17 cellular contexts compared by ENCODE assay signal in genomic region chr5:157284458-157285212, GRCh38. TPM values are rescaled to one million over a fixed set of nuclear protein-coding genes. Genes with fewer than 3 reads are reported as not detected.
DNase-seq lines count a peak whose midpoint lies in the region; ATAC-seq and TF ChIP-seq lines count a peak whose summit lies in the region.
"Had no signal": no experiment of that assay in that cellular context is flagged by ENCODE, and none has a peak within 500 bp of the region (broad histone marks: within the 10 kb centered on the region; RNA-seq: fewer than 3 reads in every experiment).

No MANE protein-coding gene starts in this region.

- peaks cover 0 to 73% (median 30%) of the 10 kb centered on the region in 9 donors for H3K4me1 ChIP-seq in heart right ventricle
- H3K4me1 ChIP-seq: tibial nerve had no signal

- peak overlapping the region; percentile 22 to 82 (median 74) for H3K27ac ChIP-seq in heart right ventricle
- H3K27ac ChIP-seq: tibial nerve had no signal

- no peak overlapping the region for H3K4me3 Mint-ChIP-seq in activated T-cell treated with anti-CD3 and anti-CD28 coated beads, Interleukin-2, amount 50 U/mL, for 72 hours
- H3K4me3 Mint-ChIP-seq in T-cell = peak overlapping the region in 1 of 3 donors; percentile 48
- H3K4me3 Mint-ChIP-seq in stimulated activated effector memory CD8-positive, alpha-beta T cell treated with anti-CD3 and anti-CD28 coated beads, Interleukin-12 subunit alpha, Interleukin-12 subunit beta, amount 100 ng/mL, for 72 hours = no peak overlapping the region
- H3K4me3 Mint-ChIP-seq: activated CD4-positive, alpha-beta memory T cell treated with anti-CD3 and anti-CD28 coated beads for 36 hours; endodermal cell; neural crest cell had no signal

- CTCF ChIA-PET in T-cell (lab: Charles Lee) = interaction anchor here in 1 of 2 donors (1.1 to 1.5 kb wide), 2 partner anchors 17 to 32 kb away, joined by 3 read pairs; no protein-coding TSS in a partner anchor

- H3K36me3 ChIP-seq in heart right ventricle = peaks cover 0 to 43% (median 0%) of the 10 kb centered on the region in 9 donors

- H3K4me3 ChIP-seq in heart right ventricle = no peak overlapping the region
- H3K4me3 ChIP-seq: tibial nerve had no signal

- no peaks in the 10 kb centered on the region for H3K9me3 ChIP-seq in heart right ventricle
- H3K9me3 ChIP-seq: tibial nerve had no signal

- no peak for DNase-seq in activated T-cell treated with anti-CD3 and anti-CD28 coated beads, Interleukin-2, amount 50 U/mL, for 72 hours
- no peak for DNase-seq in activated T-cell treated with anti-CD3 and anti-CD28 coated beads, Interleukin-2, amount 50 U/mL, for 1 hour
- DNase-seq in T-cell (no peak), heart right ventricle (no peak), NCI-H510A (lab: John Stamatoyannopoulos, UW) (no peak)
- DNase-seq in stimulated activated effector memory CD8-positive, alpha-beta T cell treated with anti-CD3 and anti-CD28 coated beads, Interleukin-12 subunit alpha, Interleukin-12 subunit beta, amount 100 ng/mL, for 72 hours (ENCODE audit: low spot score in 2 of 2) = no peak
- DNase-seq in stimulated activated naive CD4-positive, alpha-beta T cell treated with Interleukin-2 at 50 U/mL for 16 hours (lab: John Stamatoyannopoulos, UW) = no peak
- DNase-seq in activated CD4-positive, CD25-positive, alpha-beta regulatory T cell treated with anti-CD3 and anti-CD28 coated beads, Interleukin-2, amount 50 U/mL, for 72 hours = no peak
- DNase-seq: activated CD4-positive, alpha-beta memory T cell treated with anti-CD3 and anti-CD28 coated beads for 36 hours; CD4-positive, alpha-beta memory T cell; endodermal cell; islet precursor cell; NCI-H1694 treated with DMSO at 0.1 percent for 48 hours; NCI-H226; RPMI8226 had no signal

- 71 to 75% methylated on average over 6 of the region's 6 CpGs for WGBS in heart right ventricle, 2 donors

- H3K27me3 ChIP-seq in heart right ventricle = no peaks in the 10 kb centered on the region
- H3K27me3 ChIP-seq: tibial nerve had no signal

- H3K4me1 Mint-ChIP-seq in activated T-cell treated with anti-CD3 and anti-CD28 coated beads, Interleukin-2, amount 50 U/mL, for 72 hours (ENCODE audit: low read depth) = peaks cover 81% of the 10 kb centered on the region
- H3K4me1 Mint-ChIP-seq in T-cell = peaks cover 87 to 89% (median 89%) of the 10 kb centered on the region in 3 donors
- H3K4me1 Mint-ChIP-seq in stimulated activated effector memory CD8-positive, alpha-beta T cell treated with anti-CD3 and anti-CD28 coated beads, Interleukin-12 subunit alpha, Interleukin-12 subunit beta, amount 100 ng/mL, for 72 hours = peaks cover 65% of the 10 kb centered on the region
- H3K4me1 Mint-ChIP-seq: endodermal cell, neural crest cell had no signal

- POLR2A ChIA-PET in T-cell (lab: Charles Lee) = interaction anchor here in 1 of 2 donors (0.6 to 1.1 kb wide), 3 partner anchors 12 to 149 kb away, joined by 3 to 4 read pairs (median 4); no protein-coding TSS in a partner anchor

- H3K27ac Mint-ChIP-seq in activated T-cell treated with anti-CD3 and anti-CD28 coated beads, Interleukin-2, amount 50 U/mL, for 72 hours = peak overlapping the region; percentile 51
- H3K27ac Mint-ChIP-seq in T-cell = peak overlapping the region; percentile 56 to 58
- H3K27ac Mint-ChIP-seq in stimulated activated effector memory CD8-positive, alpha-beta T cell treated with anti-CD3 and anti-CD28 coated beads, Interleukin-12 subunit alpha, Interleukin-12 subunit beta, amount 100 ng/mL, for 72 hours = peak overlapping the region; percentile 12
- H3K27ac Mint-ChIP-seq: endodermal cell had no signal

- ATAC-seq in activated T-cell treated with anti-CD3 and anti-CD28 coated beads, Interleukin-2, amount 50 U/mL, for 72 hours (replicated peaks in 1 of 2) = no peak
- ATAC-seq in T-cell (replicated peaks in 1 of 4) (no peak), heart right ventricle (peak in 3 of 8 donors; percentile 47 to 54 (median 50))
- ATAC-seq in stimulated activated effector memory CD8-positive, alpha-beta T cell treated with anti-CD3 and anti-CD28 coated beads, Interleukin-12 subunit alpha, Interleukin-12 subunit beta, amount 100 ng/mL, for 72 hours = no peak

- peaks cover 3 to 8% of the 10 kb centered on the region in 2 donors for H3K9me3 Mint-ChIP-seq in activated T-cell treated with anti-CD3 and anti-CD28 coated beads, Interleukin-2, amount 50 U/mL, for 72 hours
- H3K9me3 Mint-ChIP-seq in T-cell = peaks cover 0 to 3% (median 0%) of the 10 kb centered on the region in 3 donors
- peaks cover 4% of the 10 kb centered on the region for H3K9me3 Mint-ChIP-seq in stimulated activated effector memory CD8-positive, alpha-beta T cell treated with anti-CD3 and anti-CD28 coated beads, Interleukin-12 subunit alpha, Interleukin-12 subunit beta, amount 100 ng/mL, for 72 hours
- H3K9me3 Mint-ChIP-seq: endodermal cell, neural crest cell had no signal

- TF ChIP-seq CTCF in heart right ventricle (IDR thresholded peaks at IDR 0.05) = no peak

- intact Hi-C loops in heart right ventricle (cut with DNase I) = no loop called here

- H3K27me3 Mint-ChIP-seq in activated T-cell treated with anti-CD3 and anti-CD28 coated beads, Interleukin-2, amount 50 U/mL, for 72 hours (ENCODE audit: low read depth) = no peaks in the 10 kb centered on the region
- H3K27me3 Mint-ChIP-seq in T-cell = no peaks in the 10 kb centered on the region
- H3K27me3 Mint-ChIP-seq: activated CD4-positive, alpha-beta memory T cell treated with anti-CD3 and anti-CD28 coated beads for 36 hours; CD4-positive, alpha-beta memory T cell had no signal

- peaks cover 14 to 31% of the 10 kb centered on the region in 2 donors for H3K36me3 Mint-ChIP-seq in activated T-cell treated with anti-CD3 and anti-CD28 coated beads, Interleukin-2, amount 50 U/mL, for 72 hours (ENCODE audit: insufficient read depth in 2 of 2)
- H3K36me3 Mint-ChIP-seq in T-cell = peaks cover 47% of the 10 kb centered on the region
- peaks cover 73% of the 10 kb centered on the region for H3K36me3 Mint-ChIP-seq in stimulated activated effector memory CD8-positive, alpha-beta T cell treated with anti-CD3 and anti-CD28 coated beads, Interleukin-12 subunit alpha, Interleukin-12 subunit beta, amount 100 ng/mL, for 72 hours

RNA-seq across cellular contexts. Expression of gene CYFIP2, which starts 18.7 kb away (rescaled TPM):
- 100 to 1,000 TPM; 235 to 288 TPM for total RNA-seq in activated T-cell treated with anti-CD3 and anti-CD28 coated beads, Interleukin-2, amount 50 U/mL, for 72 hours
- total RNA-seq in T-cell (100 to 1,000 TPM; 362 to 497 (median 398) TPM), heart right ventricle (10 to 100 TPM; 20.3 to 50.8 (median 34.4) TPM)
- 10 to 100 TPM; 23.5 to 28.5 TPM for polyA plus RNA-seq in heart right ventricle

Comparison
In these comparisons a context has a peak if more than half of its experiments do, and no peak if none do; other contexts are left out.
1. RNA of gene CYFIP2, which starts 18.7 kb away (total RNA-seq): 362 to 497 TPM in T-cell and 235 to 288 TPM in activated T-cell treated with anti-CD3 and anti-CD28 coated beads, Interleukin-2, amount 50 U/mL, for 72 hours; 20.3 to 50.8 TPM in heart right ventricle; every median in the first group is over 4 times any median in the second.
2. Peak in every context shown above with its lines, with median percentiles within 50 percentile points of each other: H3K27ac Mint-ChIP-seq.